2 cellular contexts compared by ENCODE assay signal in the genomic region with DNA sequence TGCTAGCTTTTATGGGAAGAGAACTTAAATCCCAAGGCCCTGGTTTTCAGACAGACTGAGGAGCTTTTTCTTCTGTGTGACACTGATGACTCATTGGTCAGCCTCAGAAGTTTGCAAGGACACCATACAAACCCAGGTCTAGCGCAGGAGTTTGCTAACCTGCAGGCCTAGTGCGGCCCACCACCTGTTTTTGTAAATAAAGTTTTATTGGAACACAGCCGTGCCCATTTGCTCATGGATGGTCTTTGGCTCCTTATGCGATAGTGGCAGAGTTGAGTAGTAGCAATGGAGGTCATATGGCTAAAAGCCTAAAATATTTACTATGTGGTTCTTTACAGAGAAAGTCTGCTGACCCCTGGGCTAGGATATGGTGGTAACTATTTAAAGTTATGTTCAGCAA.
TF ChIP-seq lines count a peak whose summit lies in the region.

No MANE protein-coding gene starts in this region.

TF ChIP-seq in IMR-90, 13 proteins besides CTCF, POLR2A, EP300 and RAD21 (continued from another document):
- TF ChIP-seq MAZ (IDR thresholded peaks at IDR 0.05; ENCODE audit: borderline replicate concordance, low read depth, low read length) (no peak), MXI1 (IDR thresholded peaks at IDR 0.05; ENCODE audit: borderline replicate concordance, low read depth, low read length) (no peak), CHD1 (IDR thresholded peaks at IDR 0.05; ENCODE audit: low read depth, low read length) (no peak), RCOR1 (IDR thresholded peaks at IDR 0.05; ENCODE audit: insufficient replicate concordance, low read length) (no peak), MAFK (IDR thresholded peaks at IDR 0.05; ENCODE audit: low read depth, low read length) (no peak), FOS (IDR thresholded peaks at IDR 0.05; ENCODE audit: low read depth, low read length) (no peak), SMC3 (IDR thresholded peaks at IDR 0.05; ENCODE audit: low read depth, low read length) (no peak)

TF ChIP-seq in K562, 482 proteins besides CTCF, POLR2A, EP300 and RAD21 (continued from another document):
- TF ChIP-seq EWSR1 (IDR thresholded peaks at IDR 0.05; ENCODE audit: borderline replicate concordance, low read depth, partially characterized antibody) (no peak), ZNF766 (CRISPR knock-in tag; conservative IDR thresholded peaks at IDR 0.05) (no peak), SAFB (IDR thresholded peaks at IDR 0.05; ENCODE audit: borderline replicate concordance, low read depth, low read length) (no peak), ZZZ3 (IDR thresholded peaks at IDR 0.05) (no peak), POLR2AphosphoS5 (IDR thresholded peaks at IDR 0.05; ENCODE audit: control insufficient read depth, insufficient read depth, low read depth, low read length) (no peak)
- TF ChIP-seq, protein P1, sequence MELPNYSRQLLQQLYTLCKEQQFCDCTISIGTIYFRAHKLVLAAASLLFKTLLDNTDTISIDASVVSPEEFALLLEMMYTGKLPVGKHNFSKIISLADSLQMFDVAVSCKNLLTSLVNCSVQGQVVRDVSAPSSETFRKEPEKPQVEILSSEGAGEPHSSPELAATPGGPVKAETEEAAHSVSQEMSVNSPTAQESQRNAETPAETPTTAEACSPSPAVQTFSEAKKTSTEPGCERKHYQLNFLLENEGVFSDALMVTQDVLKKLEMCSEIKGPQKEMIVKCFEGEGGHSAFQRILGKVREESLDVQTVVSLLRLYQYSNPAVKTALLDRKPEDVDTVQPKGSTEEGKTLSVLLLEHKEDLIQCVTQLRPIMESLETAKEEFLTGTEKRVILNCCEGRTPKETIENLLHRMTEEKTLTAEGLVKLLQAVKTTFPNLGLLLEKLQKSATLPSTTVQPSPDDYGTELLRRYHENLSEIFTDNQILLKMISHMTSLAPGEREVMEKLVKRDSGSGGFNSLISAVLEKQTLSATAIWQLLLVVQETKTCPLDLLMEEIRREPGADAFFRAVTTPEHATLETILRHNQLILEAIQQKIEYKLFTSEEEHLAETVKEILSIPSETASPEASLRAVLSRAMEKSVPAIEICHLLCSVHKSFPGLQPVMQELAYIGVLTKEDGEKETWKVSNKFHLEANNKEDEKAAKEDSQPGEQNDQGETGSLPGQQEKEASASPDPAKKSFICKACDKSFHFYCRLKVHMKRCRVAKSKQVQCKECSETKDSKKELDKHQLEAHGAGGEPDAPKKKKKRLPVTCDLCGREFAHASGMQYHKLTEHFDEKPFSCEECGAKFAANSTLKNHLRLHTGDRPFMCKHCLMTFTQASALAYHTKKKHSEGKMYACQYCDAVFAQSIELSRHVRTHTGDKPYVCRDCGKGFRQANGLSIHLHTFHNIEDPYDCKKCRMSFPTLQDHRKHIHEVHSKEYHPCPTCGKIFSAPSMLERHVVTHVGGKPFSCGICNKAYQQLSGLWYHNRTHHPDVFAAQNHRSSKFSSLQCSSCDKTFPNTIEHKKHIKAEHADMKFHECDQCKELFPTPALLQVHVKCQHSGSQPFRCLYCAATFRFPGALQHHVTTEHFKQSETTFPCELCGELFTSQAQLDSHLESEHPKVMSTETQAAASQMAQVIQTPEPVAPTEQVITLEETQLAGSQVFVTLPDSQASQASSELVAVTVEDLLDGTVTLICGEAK (IDR thresholded peaks at IDR 0.05) = peak; percentile 88
- TF ChIP-seq, protein P1 (CRISPR knock-in tag; IDR thresholded peaks at IDR 0.05) = peak; percentile 71
